ENCODE assay signal across 11 cellular contexts in genomic region chr3:172359231-172359630, GRCh38.
"Had no signal": no experiment of that assay in that cellular context is flagged by ENCODE, and none has a peak within 500 bp of the region (broad histone marks: within the 10 kb centered on the region; RNA-seq: fewer than 3 reads in every experiment).

No MANE protein-coding gene starts in this region.

- H3K4me3 ChIP-seq: body of pancreas, ovary, thyroid gland had no signal

- H3K27ac ChIP-seq: body of pancreas, ovary, thyroid gland had no signal

- H3K27me3 ChIP-seq: body of pancreas, ovary, thyroid gland had no signal

- H3K9me3 ChIP-seq: body of pancreas, ovary, thyroid gland had no signal

- DNase-seq: activated CD4-positive, alpha-beta T cell treated with anti-CD3 and anti-CD28 coated beads, Interleukin-2, amount 50 U/mL, for 1 hour; body of pancreas; effector memory CD8-positive, alpha-beta T cell; glutamatergic neuron; nephron progenitor cell; ovary; T-helper 2 cell; thyroid gland had no signal

- FAIRE-seq: TTC549, urothelium cell line had no signal

- H3K36me3 ChIP-seq: ovary had no signal

- ATAC-seq: body of pancreas; effector memory CD8-positive, alpha-beta T cell; esophagus mucosa had no signal
